Comparison of ENCODE assay signal across 1 cellular context in the genomic region with DNA sequence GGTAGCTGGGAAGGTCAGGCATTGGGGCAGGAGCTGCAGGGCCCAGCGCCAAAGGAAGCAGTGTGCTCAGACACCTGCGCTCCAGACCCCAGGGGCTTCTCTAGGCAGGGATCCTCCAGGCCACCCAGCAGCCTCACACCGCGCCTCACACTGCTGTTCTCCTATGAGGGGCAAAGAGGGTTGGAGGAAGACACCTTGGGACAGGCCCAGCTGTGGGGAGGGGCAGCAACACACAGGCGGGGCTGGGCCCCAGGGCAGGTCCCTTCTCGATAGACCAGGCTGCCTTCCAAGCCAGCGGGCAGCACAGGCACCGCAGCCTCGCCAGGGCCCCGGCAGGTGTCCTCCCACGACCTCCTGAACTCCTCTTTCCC.
TF ChIP-seq lines count a peak whose summit lies in the region.

No MANE protein-coding gene starts in this region.

TF ChIP-seq in GM23338, 12 proteins besides CTCF, POLR2A, EP300 and RAD21 (continued from another document):
- TF ChIP-seq, protein P1, sequence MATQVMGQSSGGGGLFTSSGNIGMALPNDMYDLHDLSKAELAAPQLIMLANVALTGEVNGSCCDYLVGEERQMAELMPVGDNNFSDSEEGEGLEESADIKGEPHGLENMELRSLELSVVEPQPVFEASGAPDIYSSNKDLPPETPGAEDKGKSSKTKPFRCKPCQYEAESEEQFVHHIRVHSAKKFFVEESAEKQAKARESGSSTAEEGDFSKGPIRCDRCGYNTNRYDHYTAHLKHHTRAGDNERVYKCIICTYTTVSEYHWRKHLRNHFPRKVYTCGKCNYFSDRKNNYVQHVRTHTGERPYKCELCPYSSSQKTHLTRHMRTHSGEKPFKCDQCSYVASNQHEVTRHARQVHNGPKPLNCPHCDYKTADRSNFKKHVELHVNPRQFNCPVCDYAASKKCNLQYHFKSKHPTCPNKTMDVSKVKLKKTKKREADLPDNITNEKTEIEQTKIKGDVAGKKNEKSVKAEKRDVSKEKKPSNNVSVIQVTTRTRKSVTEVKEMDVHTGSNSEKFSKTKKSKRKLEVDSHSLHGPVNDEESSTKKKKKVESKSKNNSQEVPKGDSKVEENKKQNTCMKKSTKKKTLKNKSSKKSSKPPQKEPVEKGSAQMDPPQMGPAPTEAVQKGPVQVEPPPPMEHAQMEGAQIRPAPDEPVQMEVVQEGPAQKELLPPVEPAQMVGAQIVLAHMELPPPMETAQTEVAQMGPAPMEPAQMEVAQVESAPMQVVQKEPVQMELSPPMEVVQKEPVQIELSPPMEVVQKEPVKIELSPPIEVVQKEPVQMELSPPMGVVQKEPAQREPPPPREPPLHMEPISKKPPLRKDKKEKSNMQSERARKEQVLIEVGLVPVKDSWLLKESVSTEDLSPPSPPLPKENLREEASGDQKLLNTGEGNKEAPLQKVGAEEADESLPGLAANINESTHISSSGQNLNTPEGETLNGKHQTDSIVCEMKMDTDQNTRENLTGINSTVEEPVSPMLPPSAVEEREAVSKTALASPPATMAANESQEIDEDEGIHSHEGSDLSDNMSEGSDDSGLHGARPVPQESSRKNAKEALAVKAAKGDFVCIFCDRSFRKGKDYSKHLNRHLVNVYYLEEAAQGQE (IDR thresholded peaks at IDR 0.05; ENCODE audit: unreplicated experiment): no peak
- TF ChIP-seq EZH2phosphoT487 (IDR thresholded peaks at IDR 0.05; ENCODE audit: unreplicated experiment) (no peak), CREB1 (CRISPR knock-in tag; IDR thresholded peaks at IDR 0.05; ENCODE audit: low read depth) (no peak), JUNB (IDR thresholded peaks at IDR 0.05; ENCODE audit: unreplicated experiment) (no peak)
- TF ChIP-seq, protein P2, sequence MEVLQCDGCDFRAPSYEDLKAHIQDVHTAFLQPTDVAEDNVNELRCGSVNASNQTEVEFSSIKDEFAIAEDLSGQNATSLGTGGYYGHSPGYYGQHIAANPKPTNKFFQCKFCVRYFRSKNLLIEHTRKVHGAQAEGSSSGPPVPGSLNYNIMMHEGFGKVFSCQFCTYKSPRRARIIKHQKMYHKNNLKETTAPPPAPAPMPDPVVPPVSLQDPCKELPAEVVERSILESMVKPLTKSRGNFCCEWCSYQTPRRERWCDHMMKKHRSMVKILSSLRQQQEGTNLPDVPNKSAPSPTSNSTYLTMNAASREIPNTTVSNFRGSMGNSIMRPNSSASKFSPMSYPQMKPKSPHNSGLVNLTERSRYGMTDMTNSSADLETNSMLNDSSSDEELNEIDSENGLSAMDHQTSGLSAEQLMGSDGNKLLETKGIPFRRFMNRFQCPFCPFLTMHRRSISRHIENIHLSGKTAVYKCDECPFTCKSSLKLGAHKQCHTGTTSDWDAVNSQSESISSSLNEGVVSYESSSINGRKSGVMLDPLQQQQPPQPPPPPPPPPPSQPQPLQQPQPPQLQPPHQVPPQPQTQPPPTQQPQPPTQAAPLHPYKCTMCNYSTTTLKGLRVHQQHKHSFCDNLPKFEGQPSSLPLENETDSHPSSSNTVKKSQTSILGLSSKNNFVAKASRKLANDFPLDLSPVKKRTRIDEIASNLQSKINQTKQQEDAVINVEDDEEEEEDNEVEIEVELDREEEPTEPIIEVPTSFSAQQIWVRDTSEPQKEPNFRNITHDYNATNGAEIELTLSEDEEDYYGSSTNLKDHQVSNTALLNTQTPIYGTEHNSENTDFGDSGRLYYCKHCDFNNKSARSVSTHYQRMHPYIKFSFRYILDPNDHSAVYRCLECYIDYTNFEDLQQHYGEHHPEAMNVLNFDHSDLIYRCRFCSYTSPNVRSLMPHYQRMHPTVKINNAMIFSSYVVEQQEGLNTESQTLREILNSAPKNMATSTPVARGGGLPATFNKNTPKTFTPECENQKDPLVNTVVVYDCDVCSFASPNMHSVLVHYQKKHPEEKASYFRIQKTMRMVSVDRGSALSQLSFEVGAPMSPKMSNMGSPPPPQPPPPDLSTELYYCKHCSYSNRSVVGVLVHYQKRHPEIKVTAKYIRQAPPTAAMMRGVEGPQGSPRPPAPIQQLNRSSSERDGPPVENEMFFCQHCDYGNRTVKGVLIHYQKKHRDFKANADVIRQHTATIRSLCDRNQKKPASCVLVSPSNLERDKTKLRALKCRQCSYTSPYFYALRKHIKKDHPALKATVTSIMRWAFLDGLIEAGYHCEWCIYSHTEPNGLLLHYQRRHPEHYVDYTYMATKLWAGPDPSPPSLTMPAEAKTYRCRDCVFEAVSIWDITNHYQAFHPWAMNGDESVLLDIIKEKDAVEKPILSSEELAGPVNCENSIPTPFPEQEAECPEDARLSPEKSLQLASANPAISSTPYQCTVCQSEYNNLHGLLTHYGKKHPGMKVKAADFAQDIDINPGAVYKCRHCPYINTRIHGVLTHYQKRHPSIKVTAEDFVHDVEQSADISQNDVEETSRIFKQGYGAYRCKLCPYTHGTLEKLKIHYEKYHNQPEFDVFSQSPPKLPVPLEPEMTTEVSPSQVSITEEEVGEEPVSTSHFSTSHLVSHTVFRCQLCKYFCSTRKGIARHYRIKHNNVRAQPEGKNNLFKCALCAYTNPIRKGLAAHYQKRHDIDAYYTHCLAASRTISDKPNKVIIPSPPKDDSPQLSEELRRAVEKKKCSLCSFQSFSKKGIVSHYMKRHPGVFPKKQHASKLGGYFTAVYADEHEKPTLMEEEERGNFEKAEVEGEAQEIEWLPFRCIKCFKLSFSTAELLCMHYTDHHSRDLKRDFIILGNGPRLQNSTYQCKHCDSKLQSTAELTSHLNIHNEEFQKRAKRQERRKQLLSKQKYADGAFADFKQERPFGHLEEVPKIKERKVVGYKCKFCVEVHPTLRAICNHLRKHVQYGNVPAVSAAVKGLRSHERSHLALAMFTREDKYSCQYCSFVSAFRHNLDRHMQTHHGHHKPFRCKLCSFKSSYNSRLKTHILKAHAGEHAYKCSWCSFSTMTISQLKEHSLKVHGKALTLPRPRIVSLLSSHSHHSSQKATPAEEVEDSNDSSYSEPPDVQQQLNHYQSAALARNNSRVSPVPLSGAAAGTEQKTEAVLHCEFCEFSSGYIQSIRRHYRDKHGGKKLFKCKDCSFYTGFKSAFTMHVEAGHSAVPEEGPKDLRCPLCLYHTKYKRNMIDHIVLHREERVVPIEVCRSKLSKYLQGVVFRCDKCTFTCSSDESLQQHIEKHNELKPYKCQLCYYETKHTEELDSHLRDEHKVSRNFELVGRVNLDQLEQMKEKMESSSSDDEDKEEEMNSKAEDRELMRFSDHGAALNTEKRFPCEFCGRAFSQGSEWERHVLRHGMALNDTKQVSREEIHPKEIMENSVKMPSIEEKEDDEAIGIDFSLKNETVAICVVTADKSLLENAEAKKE (CRISPR knock-in tag; IDR thresholded peaks at IDR 0.05): no peak
TF ChIP-seq in GM23338: peak in this region for 0.
